In the genomic region with DNA sequence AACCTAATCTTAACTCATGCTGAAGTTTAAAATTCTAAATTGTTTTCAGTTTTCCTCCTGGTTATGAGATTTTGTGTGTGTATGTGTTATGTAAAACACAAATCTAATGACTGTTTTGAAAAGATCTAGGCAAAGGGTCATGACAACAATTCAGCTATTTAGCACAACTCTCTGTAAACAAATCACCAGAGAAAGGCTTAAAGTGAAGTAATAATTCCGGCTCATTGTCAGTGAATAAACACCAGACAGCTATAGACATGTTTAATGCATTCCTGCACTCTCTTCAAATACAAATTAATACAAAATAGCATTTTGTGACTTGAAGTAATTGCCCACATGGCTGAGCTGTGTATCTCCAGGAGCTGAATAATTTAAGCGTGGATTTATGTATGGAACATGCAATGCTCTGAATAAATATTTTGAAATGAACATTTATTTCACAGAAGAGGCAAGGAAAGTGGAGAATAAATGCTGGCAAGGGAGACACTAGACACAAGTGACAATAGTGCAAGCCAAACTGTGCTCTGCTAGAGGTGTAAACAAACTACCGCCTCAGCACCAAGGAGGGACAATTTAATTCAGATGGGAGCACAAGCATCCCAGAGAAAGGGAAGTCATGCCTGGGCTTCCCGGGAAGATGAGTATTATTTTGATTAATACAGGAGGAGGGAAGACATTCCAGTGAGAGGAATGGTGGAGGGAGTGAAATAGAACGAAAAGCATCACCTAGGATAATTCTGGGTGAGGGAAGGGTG, we compare ENCODE assay signal across 7 cellular contexts.
DNase-seq lines count a peak whose midpoint lies in the region; ATAC-seq and TF ChIP-seq lines count a peak whose summit lies in the region.

No MANE protein-coding gene starts in this region.

- peaks cover 2 to 16% (median 10%) of the 10 kb centered on the region in 4 donors for H3K9me3 ChIP-seq in stomach

- no peak for ATAC-seq in activated naive CD8-positive, alpha-beta T cell treated with anti-CD3 and anti-CD28 coated beads, Interleukin-2, amount 10 ng/mL, durations not matched to agents 7 days and 5 days (ENCODE audit: low read depth)
- no peak for ATAC-seq in GM18868 (IDR thresholded peaks at IDR 0.05; ENCODE audit: unreplicated experiment)
- ATAC-seq in activated CD4-positive, CD25-positive, alpha-beta regulatory T cell treated with anti-CD3 and anti-CD28 coated beads, Interleukin-2, amount 50 U/mL, for 24 hours: no peak
- no peak for ATAC-seq in GM19395 (IDR thresholded peaks at IDR 0.05; ENCODE audit: unreplicated experiment)

- H3K4me1 Mint-ChIP-seq in activated naive CD8-positive, alpha-beta T cell treated with anti-CD3 and anti-CD28 coated beads, Interleukin-2, amount 10 ng/mL, durations not matched to agents 7 days and 5 days: peaks cover 17% of the 10 kb centered on the region

- no peak for TF ChIP-seq POLR2A in stomach (IDR thresholded peaks at IDR 0.05)

- WGBS in stomach, 5 donors: 45 to 53% (median 49%) methylated on average over 5 of the region's 5 CpGs

- no peaks in the 10 kb centered on the region for H3K27me3 ChIP-seq in stomach

- no peaks in the 10 kb centered on the region for H3K36me3 ChIP-seq in stomach

- H3K36me3 Mint-ChIP-seq in activated naive CD8-positive, alpha-beta T cell treated with anti-CD3 and anti-CD28 coated beads, Interleukin-2, amount 10 ng/mL, durations not matched to agents 7 days and 5 days: peaks cover 17% of the 10 kb centered on the region

- intact Hi-C loops in stomach (cut with DNase I; ENCODE audit: low total_unique reads): no loop called here

- H3K9me3 Mint-ChIP-seq in activated naive CD8-positive, alpha-beta T cell treated with anti-CD3 and anti-CD28 coated beads, Interleukin-2, amount 10 ng/mL, durations not matched to agents 7 days and 5 days: peaks cover 17% of the 10 kb centered on the region

- peak overlapping the region; percentile 72 to 94 (median 89) for H3K27ac ChIP-seq in stomach

- H3K27ac Mint-ChIP-seq in activated naive CD8-positive, alpha-beta T cell treated with anti-CD3 and anti-CD28 coated beads, Interleukin-2, amount 10 ng/mL, durations not matched to agents 7 days and 5 days: peak overlapping the region; percentile 91

- DNase-seq in HPDE6-E6E7 (ENCODE audit: extremely low spot score) (peak; percentile 26), inferior parietal cortex (ENCODE audit: extremely low spot score) (peak; percentile 70), stomach (no peak)
- DNase-seq in activated naive CD8-positive, alpha-beta T cell treated with anti-CD3 and anti-CD28 coated beads, Interleukin-2, amount 10 ng/mL, durations not matched to agents 7 days and 5 days: no peak

- peaks cover 14 to 30% (median 25%) of the 10 kb centered on the region in 4 donors for H3K4me1 ChIP-seq in stomach

- no peak for TF ChIP-seq EP300 in stomach (IDR thresholded peaks at IDR 0.05)

- peak overlapping the region; percentile 83 for H3K4me3 Mint-ChIP-seq in activated naive CD8-positive, alpha-beta T cell treated with anti-CD3 and anti-CD28 coated beads, Interleukin-2, amount 10 ng/mL, durations not matched to agents 7 days and 5 days

- no peaks in the 10 kb centered on the region for H3K27me3 Mint-ChIP-seq in activated naive CD8-positive, alpha-beta T cell treated with anti-CD3 and anti-CD28 coated beads, Interleukin-2, amount 10 ng/mL, durations not matched to agents 7 days and 5 days

- peak overlapping the region in 3 of 4 donors; percentile 14 to 25 (median 23) for H3K4me3 ChIP-seq in stomach

- no peak for TF ChIP-seq CTCF in stomach (IDR thresholded peaks at IDR 0.05)

- POLR2A ChIA-PET in activated naive CD8-positive, alpha-beta T cell treated with anti-CD3 and anti-CD28 coated beads, Interleukin-2, amount 10 ng/mL, durations not matched to agents 7 days and 5 days (lab: Charles Lee): interaction anchor here (3.0 kb wide), 1 partner anchor 134 kb away, joined by 15 read pairs; the partner anchor contains the start of gene XPO1

Comparison
In these comparisons a context has a peak if more than half of its experiments do, and no peak if none do; other contexts are left out.
1. DNase-seq: peak in HPDE6-E6E7 (single experiment) and inferior parietal cortex (single experiment); none in activated naive CD8-positive, alpha-beta T cell treated with anti-CD3 and anti-CD28 coated beads, Interleukin-2, amount 10 ng/mL, durations not matched to agents 7 days and 5 days (single experiment) and stomach (single experiment).